ENCODE assay signal across 27 cellular contexts in the genomic region with DNA sequence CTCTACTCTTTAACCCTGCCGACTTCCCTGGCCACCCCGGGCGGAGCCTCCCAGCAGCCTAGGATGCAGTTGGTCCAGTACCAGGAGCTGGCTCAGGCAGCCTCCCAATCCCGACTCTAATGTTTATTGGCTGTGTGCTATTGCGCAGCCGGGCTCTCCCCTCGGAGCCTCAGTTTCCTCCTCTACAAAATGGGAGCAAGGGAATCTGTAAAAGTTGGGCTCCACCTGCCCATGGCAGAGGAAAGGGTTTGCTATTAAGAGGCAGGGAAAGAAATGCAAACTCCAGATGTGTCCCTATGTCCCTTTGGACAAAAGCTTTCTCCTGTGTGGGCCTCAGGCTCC.
DNase-seq lines count a peak whose midpoint lies in the region; ATAC-seq and TF ChIP-seq lines count a peak whose summit lies in the region.
"Had no signal": no experiment of that assay in that cellular context is flagged by ENCODE, and none has a peak within 500 bp of the region (broad histone marks: within the 10 kb centered on the region; RNA-seq: fewer than 3 reads in every experiment).

No MANE protein-coding gene starts in this region.

- H3K36me3 ChIP-seq in ES-I3 (ENCODE audit: insufficient read depth, low read length) = no peaks in the 10 kb centered on the region
- H3K36me3 ChIP-seq in HUES64 (ENCODE audit: insufficient read depth, low read length) = no peaks in the 10 kb centered on the region
- no peaks in the 10 kb centered on the region for H3K36me3 ChIP-seq in endodermal cell (ENCODE audit: control insufficient read depth, insufficient read depth, low read length)
- no peaks in the 10 kb centered on the region for H3K36me3 ChIP-seq in spleen
- H3K36me3 ChIP-seq in psoas muscle (ENCODE audit: insufficient read depth in 1 of 2, low read depth in 1 of 2) = no peaks in the 10 kb centered on the region

- no peaks in the 10 kb centered on the region for H3K4me1 Mint-ChIP-seq in endodermal cell
- H3K4me1 Mint-ChIP-seq: CD8-positive, alpha-beta memory T cell; T-cell had no signal

- H3K9me3 ChIP-seq in ES-I3 (ENCODE audit: control insufficient read depth, insufficient read depth, low read length) (no peaks in the 10 kb centered on the region), HUES64 (ENCODE audit: insufficient read depth, low read depth, low read length) (no peaks in the 10 kb centered on the region), endodermal cell (ENCODE audit: control insufficient read depth, low read length) (no peaks in the 10 kb centered on the region), spleen (no peaks in the 10 kb centered on the region), psoas muscle (no peaks in the 10 kb centered on the region)
- H3K9me3 ChIP-seq: A549 had no signal

- DNase-seq in endodermal cell (no peak), spleen (peak; percentile 54), 8988T (no peak), psoas muscle (no peak), DMS53 (lab: John Stamatoyannopoulos, UW) (no peak)
- DNase-seq: Calu3; CD8-positive, alpha-beta memory T cell; DND-41; HCEC 1CT; KBM-7; MV-4-11; NCI-H1105; NCI-H1436 treated with DMSO at 0.1 percent for 48 hours; NCI-H187 treated with DMSO at 0.1 percent for 48 hours; NCI-H2171 treated with DMSO at 0.1 percent for 48 hours; NCI-H345; NCI-H510A treated with DMSO at 0.1 percent for 48 hours; NCI-H774; NK-92 treated with Interleukin-12 subunit alpha and Interleukin-12 subunit beta, amount 100 ng/mL, for 24 hours; Right ventricle myocardium superior; RPMI8226; T-cell had no signal

- no peak for TF ChIP-seq POLR2A in spleen (IDR thresholded peaks at IDR 0.05)

- H3K27ac Mint-ChIP-seq in endodermal cell = no peak overlapping the region
- H3K27ac Mint-ChIP-seq: CD8-positive, alpha-beta memory T cell; T-cell had no signal

- no peak for TF ChIP-seq CTCF in endodermal cell (conservative IDR thresholded peaks at IDR 0.05)
- no peak for TF ChIP-seq CTCF in spleen (IDR thresholded peaks at IDR 0.05 in 8 of 11, conservative IDR thresholded peaks at IDR 0.05 in 3 of 11)
- no peak for TF ChIP-seq CTCF in psoas muscle (IDR thresholded peaks at IDR 0.05)

- H3K4me1 ChIP-seq in ES-I3 (ENCODE audit: insufficient read depth, low read length) = peaks cover 22% of the 10 kb centered on the region
- H3K4me1 ChIP-seq in HUES64 (ENCODE audit: insufficient read depth, low read length) = peaks cover 12% of the 10 kb centered on the region
- H3K4me1 ChIP-seq in endodermal cell (ENCODE audit: control insufficient read depth, insufficient read depth, low read length) = no peaks in the 10 kb centered on the region
- no peaks in the 10 kb centered on the region for H3K4me1 ChIP-seq in spleen
- no peaks in the 10 kb centered on the region for H3K4me1 ChIP-seq in psoas muscle
- H3K4me1 ChIP-seq: A549 had no signal

- H3K27me3 Mint-ChIP-seq in endodermal cell (ENCODE audit: insufficient read depth) = peaks cover 20% of the 10 kb centered on the region

- peak overlapping the region; percentile 38; the same call in 1 of the 2 replicates for H3K4me3 ChIP-seq in HUES64 (ENCODE audit: low read length)
- H3K4me3 ChIP-seq in endodermal cell (ENCODE audit: low read length) = no peak overlapping the region
- no peak overlapping the region for H3K4me3 ChIP-seq in spleen
- no peak overlapping the region for H3K4me3 ChIP-seq in psoas muscle
- H3K4me3 ChIP-seq: A549, GM23248 had no signal

- 16% methylated on average over 7 of the region's 7 CpGs for WGBS in HUES64
- WGBS in endodermal cell (ENCODE audit: insufficient coverage in 1 of 2, insufficient read length in 1 of 2), 2 experiments = 45% methylated on average over 7 of the region's 7 CpGs; no CpG with 5 or more reads in 1 of the 2 experiments
- 20 to 75% (median 64%) methylated on average over 3 to 7 of the region's 7 CpGs for WGBS in spleen, 5 donors
- WGBS in psoas muscle, 3 donors = 55 to 65% (median 56%) methylated on average over 6 to 7 of the region's 7 CpGs

- H3K27me3 ChIP-seq in HUES64 (ENCODE audit: insufficient read depth, low read length) = no peaks in the 10 kb centered on the region
- no peaks in the 10 kb centered on the region for H3K27me3 ChIP-seq in endodermal cell (ENCODE audit: control insufficient read depth, insufficient read depth, low read length, poor library complexity, severe bottlenecking)
- peaks cover 2 to 38% (median 8%) of the 10 kb centered on the region in 7 donors for H3K27me3 ChIP-seq in spleen (replicated peaks in 1 of 7)
- peaks cover 0 to 55% (median 0%) of the 10 kb centered on the region in 3 donors for H3K27me3 ChIP-seq in psoas muscle (ENCODE audit: insufficient read depth in 3 of 3, low read length in 2 of 3)

- ATAC-seq in psoas muscle = no peak
- ATAC-seq: A549, T-cell had no signal

- H3K27ac ChIP-seq in HUES64 (ENCODE audit: low read depth, low read length) (peak overlapping the region; percentile 82; the same call in 1 of the 2 replicates), endodermal cell (ENCODE audit: low read depth, low read length) (peak overlapping the region; percentile 79), spleen (no peak overlapping the region), psoas muscle (no peak overlapping the region)
- H3K27ac ChIP-seq: A549, C4-2B, GM23248 had no signal

- intact Hi-C loops in spleen (cut with DNase I; ENCODE audit: low total_unique reads) = no loop called here
- intact Hi-C loops in psoas muscle (cut with DNase I) = no loop called here

- H3K9ac ChIP-seq in ES-I3 (ENCODE audit: low read depth, low read length) (peak overlapping the region; percentile 22; the same call in 1 of the 2 replicates), HUES64 (ENCODE audit: low read depth, low read length) (no peak overlapping the region), endodermal cell (ENCODE audit: extremely low read depth, low read length, poor library complexity, severe bottlenecking) (no peak overlapping the region)
- H3K9ac ChIP-seq: GM23248 had no signal

- peaks cover 61% of the 10 kb centered on the region for H3K9me3 Mint-ChIP-seq in endodermal cell
- H3K9me3 Mint-ChIP-seq: CD8-positive, alpha-beta memory T cell; T-cell had no signal

- no peak overlapping the region for H3K4me3 Mint-ChIP-seq in endodermal cell
- H3K4me3 Mint-ChIP-seq: T-cell had no signal

- no peaks in the 10 kb centered on the region for H3K36me3 Mint-ChIP-seq in endodermal cell (ENCODE audit: low read depth)
- H3K36me3 Mint-ChIP-seq: CD8-positive, alpha-beta memory T cell; T-cell had no signal

Comparison
In these comparisons a context has a peak if more than half of its experiments do, and no peak if none do; other contexts are left out.
1. H3K27ac ChIP-seq: peak in HUES64 (single experiment) and endodermal cell (single experiment); none in spleen (0 of 8) and psoas muscle (single experiment).